7 cellular contexts compared by ENCODE assay signal in genomic region chr16:28231763-28232162, GRCh38.
"Had no signal": no experiment of that assay in that cellular context is flagged by ENCODE, and none has a peak within 500 bp of the region (broad histone marks: within the 10 kb centered on the region; RNA-seq: fewer than 3 reads in every experiment).

No MANE protein-coding gene starts in this region.

- DNase-seq: H9, HCEC 1CT, KBM-7 had no signal

- H3K4me3 ChIP-seq: GM23338 had no signal

- ATAC-seq: GM23338 had no signal

- FAIRE-seq: H1, H54, HTR-8/SVneo had no signal

- H2AFZ ChIP-seq: GM23338 had no signal

- H3K4me2 ChIP-seq: GM23338 had no signal
